ENCODE assay signal across 18 cellular contexts in genomic region chr2:172038604-172039003, GRCh38. TPM values are rescaled to one million over a fixed set of nuclear protein-coding genes. Genes with fewer than 3 reads are reported as not detected.
DNase-seq lines count a peak whose midpoint lies in the region; ATAC-seq, FAIRE-seq and TF ChIP-seq lines count a peak whose summit lies in the region.
"Had no signal": no experiment of that assay in that cellular context is flagged by ENCODE, and none has a peak within 500 bp of the region (broad histone marks: within the 10 kb centered on the region; RNA-seq: fewer than 3 reads in every experiment).

No MANE protein-coding gene starts in this region.

- ATAC-seq in IMR-90 (ENCODE audit: low read depth) (peak; percentile 14; the same call in 1 of the 2 replicates), RWPE2 (ENCODE audit: low read depth) (peak; percentile 96), GM19395 (IDR thresholded peaks at IDR 0.05; ENCODE audit: unreplicated experiment) (no peak)
- ATAC-seq in stimulated activated naive B cell treated with anti-CD40 and anti-IgM and Interleukin-4, amounts not matched to agents 10 μg/mL and 1 μg/mL and 100 μg/mL, for 72 hours (replicated peaks), result no peak
- ATAC-seq: natural killer cell had no signal

- in situ Hi-C loops in IMR-90 (cut with MboI; ENCODE audit: low sequenced_read_pairs), result no loop called here

- no peak overlapping the region for H3K27ac Mint-ChIP-seq in stimulated activated naive B cell treated with anti-CD40 and anti-IgM and Interleukin-4, amounts not matched to agents 10 μg/mL and 1 μg/mL and 100 μg/mL, for 72 hours
- H3K27ac Mint-ChIP-seq: activated T-cell treated with anti-CD3 and anti-CD28 coated beads, Interleukin-2, amount 50 U/mL, for 24 hours; brain; immature natural killer cell; natural killer cell had no signal

- peaks cover 0 to 1% of the 10 kb centered on the region in 2 donors for H3K9me3 Mint-ChIP-seq in stimulated activated naive B cell treated with anti-CD40 and anti-IgM and Interleukin-4, amounts not matched to agents 10 μg/mL and 1 μg/mL and 100 μg/mL, for 72 hours
- H3K9me3 Mint-ChIP-seq: activated T-cell treated with anti-CD3 and anti-CD28 coated beads, Interleukin-2, amount 50 U/mL, for 24 hours; brain; immature natural killer cell; natural killer cell had no signal

- intact Hi-C loops in IMR-90 (cut with micrococcal nuclease), result loop anchor here (5.0 kb wide), 1 partner anchor 44 kb away; no protein-coding TSS in a partner anchor
- intact Hi-C loops in kidney (cut with DNase I), result no loop called here

- H2AK5ac ChIP-seq in IMR-90 (ENCODE audit: low read depth, low read length), result no peak overlapping the region

- H3K27ac ChIP-seq in BLaER1 (no peak overlapping the region), IMR-90 (ENCODE audit: insufficient read depth, low read length) (no peak overlapping the region), RWPE2 (ENCODE audit: poor library complexity, severe bottlenecking) (peak overlapping the region; percentile 46), kidney (ENCODE audit: low read depth in 2 of 2, low read length in 2 of 2) (no peak overlapping the region)
- H3K27ac ChIP-seq: HL-60, VCaP had no signal

- H2BK5ac ChIP-seq in IMR-90 (ENCODE audit: low read depth, low read length, poor library complexity, severe bottlenecking), result no peak overlapping the region

- dilution Hi-C loops in IMR-90 (cut with HindIII; ENCODE audit: low sequenced_read_pairs, unreplicated experiment), result no loop called here

- POLR2A ChIA-PET in IMR-90 (lab: Charles Lee; ENCODE audit: unreplicated experiment), result interaction anchor here (0.6 kb wide), 1 partner anchor 16 kb away, joined by 3 read pairs; no protein-coding TSS in a partner anchor

- H3K14ac ChIP-seq in IMR-90 (replicated peaks; ENCODE audit: low read depth, low read length), result no peak overlapping the region

- no peak overlapping the region for H3K4ac ChIP-seq in IMR-90 (ENCODE audit: low read depth, low read length)

- H3K27me3 Mint-ChIP-seq in stimulated activated naive B cell treated with anti-CD40 and anti-IgM and Interleukin-4, amounts not matched to agents 10 μg/mL and 1 μg/mL and 100 μg/mL, for 72 hours, result no peaks in the 10 kb centered on the region
- H3K27me3 Mint-ChIP-seq: activated T-cell treated with anti-CD3 and anti-CD28 coated beads, Interleukin-2, amount 50 U/mL, for 24 hours had no signal

- no peak overlapping the region for H3K23ac ChIP-seq in IMR-90 (ENCODE audit: low read depth, low read length)

- H3K27me3 ChIP-seq in BLaER1 (no peaks in the 10 kb centered on the region), IMR-90 (ENCODE audit: control insufficient read depth, insufficient read depth, low read length) (no peaks in the 10 kb centered on the region), RWPE2 (ENCODE audit: insufficient read depth, poor library complexity, severe bottlenecking) (no peaks in the 10 kb centered on the region)

- H3K79me1 ChIP-seq in IMR-90 (ENCODE audit: low read depth in 1 of 2, low read length in 2 of 2), result no peaks in the 10 kb centered on the region

- no peak overlapping the region for H2BK20ac ChIP-seq in IMR-90 (ENCODE audit: low read depth, low read length)

- H2BK15ac ChIP-seq in IMR-90 (ENCODE audit: low read depth, low read length), result no peak overlapping the region

- H2AK9ac ChIP-seq in IMR-90 (replicated peaks; ENCODE audit: low read depth, low read length, poor library complexity), result no peak overlapping the region

- TF ChIP-seq POLR2A in IMR-90 (IDR thresholded peaks at IDR 0.05; ENCODE audit: low read depth, low read length), result no peak

- peak overlapping the region; percentile 57; the same call in 1 of the 2 replicates for H3K4me2 ChIP-seq in BLaER1
- no peak overlapping the region for H3K4me2 ChIP-seq in IMR-90 (ENCODE audit: low read depth, low read length)

- H3K18ac ChIP-seq in IMR-90 (ENCODE audit: low read depth, low read length), result no peak overlapping the region

- H3K9ac ChIP-seq in BLaER1 (no peak overlapping the region), IMR-90 (ENCODE audit: low read depth, low read length) (no peak overlapping the region), kidney (ENCODE audit: low read length in 2 of 2) (no peak overlapping the region)

- no peak overlapping the region for H4K8ac ChIP-seq in IMR-90 (ENCODE audit: low read depth in 2 of 2, low read length in 2 of 2)

- peak; percentile 38 for DNase-seq in IMR-90
- no peak for DNase-seq in RWPE2 (ENCODE audit: low spot score)
- DNase-seq in foreskin melanocyte, result peak; percentile 65
- DNase-seq in stimulated activated naive B cell treated with anti-CD40 and anti-IgM and Interleukin-4, amounts not matched to agents 10 μg/mL and 1 μg/mL and 100 μg/mL, for 72 hours, result no peak
- no peak for DNase-seq in kidney
- DNase-seq in NCI-H2227 (lab: John Stamatoyannopoulos, UW; ENCODE audit: unreplicated experiment), result no peak
- DNase-seq: activated T-cell treated with anti-CD3 and anti-CD28 coated beads, Interleukin-2, amount 50 U/mL, for 24 hours; immature natural killer cell; natural killer cell; NCI-H1930; RPMI8226 had no signal

- no peaks in the 10 kb centered on the region for H3K9me1 ChIP-seq in IMR-90 (ENCODE audit: insufficient read depth, low read length)

- H3K4me1 Mint-ChIP-seq in stimulated activated naive B cell treated with anti-CD40 and anti-IgM and Interleukin-4, amounts not matched to agents 10 μg/mL and 1 μg/mL and 100 μg/mL, for 72 hours, result peaks cover 0 to 3% of the 10 kb centered on the region in 2 donors
- H3K4me1 Mint-ChIP-seq: brain, immature natural killer cell, natural killer cell had no signal

- no CpG with 5 or more reads among the region's 2 CpGs for WGBS in IMR-90 (ENCODE audit: extremely low coverage in 2 of 2, insufficient read length in 1 of 2), 2 experiments

- H4K20me1 ChIP-seq in BLaER1, result no peaks in the 10 kb centered on the region
- H4K20me1 ChIP-seq in IMR-90 (ENCODE audit: insufficient read depth, low read length), result no peaks in the 10 kb centered on the region

- no peaks in the 10 kb centered on the region for H3K9me3 ChIP-seq in BLaER1
- H3K9me3 ChIP-seq in IMR-90 (ENCODE audit: control insufficient read depth, insufficient read depth, low read length), result no peaks in the 10 kb centered on the region
- no peaks in the 10 kb centered on the region for H3K9me3 ChIP-seq in RWPE2 (ENCODE audit: severe bottlenecking)
- no peaks in the 10 kb centered on the region for H3K9me3 ChIP-seq in kidney (ENCODE audit: control insufficient read depth in 1 of 2, low read length in 2 of 2)

- H3K36me3 Mint-ChIP-seq in stimulated activated naive B cell treated with anti-CD40 and anti-IgM and Interleukin-4, amounts not matched to agents 10 μg/mL and 1 μg/mL and 100 μg/mL, for 72 hours, result peaks cover 4 to 5% of the 10 kb centered on the region in 2 donors
- H3K36me3 Mint-ChIP-seq: immature natural killer cell, natural killer cell had no signal

- H4K5ac ChIP-seq in IMR-90 (ENCODE audit: low read depth, low read length), result no peak overlapping the region

- H3K36me3 ChIP-seq in BLaER1, result no peaks in the 10 kb centered on the region
- H3K36me3 ChIP-seq in IMR-90 (ENCODE audit: control insufficient read depth, insufficient read depth, low read length), result no peaks in the 10 kb centered on the region
- H3K36me3 ChIP-seq in RWPE2 (ENCODE audit: low read depth), result no peaks in the 10 kb centered on the region
- no peaks in the 10 kb centered on the region for H3K36me3 ChIP-seq in kidney (ENCODE audit: control insufficient read depth in 1 of 2, insufficient read depth in 2 of 2, low read length in 2 of 2)

- no peak for FAIRE-seq in kidney (lab: Jason Lieb, UNC)
- FAIRE-seq: endothelial cell of umbilical vein had no signal

- H3K4me1 ChIP-seq in BLaER1 (peaks cover 28% of the 10 kb centered on the region), IMR-90 (ENCODE audit: control insufficient read depth, insufficient read depth, low read length) (peaks cover 2% of the 10 kb centered on the region; the same call in 1 of the 2 replicates), RWPE2 (ENCODE audit: insufficient read depth, poor library complexity, severe bottlenecking) (peaks cover 16% of the 10 kb centered on the region), kidney (ENCODE audit: control insufficient read depth in 1 of 2, insufficient read depth in 1 of 2, low read depth in 1 of 2, low read length in 2 of 2) (no peaks in the 10 kb centered on the region)

- H2BK120ac ChIP-seq in IMR-90 (ENCODE audit: low read depth, low read length), result no peak overlapping the region

- CTCF ChIA-PET in IMR-90 (lab: Yijun Ruan, JAX), result interaction anchor here (1.0 to 1.9 kb wide), 2 partner anchors 8 to 14 kb away, joined by 3 to 9 read pairs; no protein-coding TSS in a partner anchor

- no peak overlapping the region for H3K4me3 ChIP-seq in BLaER1
- no peak overlapping the region for H3K4me3 ChIP-seq in IMR-90 (ENCODE audit: insufficient read depth, low read depth, low read length)
- H3K4me3 ChIP-seq in RWPE2 (ENCODE audit: severe bottlenecking), result no peak overlapping the region
- no peak overlapping the region for H3K4me3 ChIP-seq in kidney (ENCODE audit: low read length in 2 of 2)
- H3K4me3 ChIP-seq: skin epidermis had no signal

- no peak overlapping the region for H3K4me3 Mint-ChIP-seq in stimulated activated naive B cell treated with anti-CD40 and anti-IgM and Interleukin-4, amounts not matched to agents 10 μg/mL and 1 μg/mL and 100 μg/mL, for 72 hours
- H3K4me3 Mint-ChIP-seq: activated T-cell treated with anti-CD3 and anti-CD28 coated beads, Interleukin-2, amount 50 U/mL, for 24 hours; brain; immature natural killer cell; natural killer cell had no signal

- no peak for TF ChIP-seq RAD21 in IMR-90 (IDR thresholded peaks at IDR 0.05; ENCODE audit: low read length)

- H3K56ac ChIP-seq in IMR-90 (ENCODE audit: extremely low read depth, insufficient read depth, low read length), result no peak overlapping the region

- TF ChIP-seq CTCF in IMR-90 (conservative IDR thresholded peaks at IDR 0.05; ENCODE audit: low read depth, low read length) (no peak), RWPE2 (IDR thresholded peaks at IDR 0.05; ENCODE audit: poor library complexity, severe bottlenecking) (no peak), kidney (IDR thresholded peaks at IDR 0.05; ENCODE audit: borderline replicate concordance, extremely low read depth, insufficient read depth) (no peak)

- H4K91ac ChIP-seq in IMR-90 (ENCODE audit: insufficient read depth, low read depth, low read length), result no peak overlapping the region

- H2AFZ ChIP-seq in IMR-90 (replicated peaks; ENCODE audit: low read length, poor library complexity), result no peak overlapping the region

- BruUV-seq in IMR-90 (replicated peaks; lab: Mats Ljungman, UMichigan), result no TSS peak

RNA-seq across cellular contexts. Expression of gene METAP1D, which starts 38.9 kb away (rescaled TPM):
- 3.4 and 4.2 TPM in 2 replicates for total RNA-seq in IMR-90 (2012; rRNA removed)
- polyA plus RNA-seq in IMR-90 (2012; rRNA removed), result 5.5 TPM in 2 replicates
- polyA plus RNA-seq in IMR-90 (2012; cell fraction: cytosol; rRNA removed), result 1.3 and 2.0 TPM in 2 replicates
- 11.5 and 28.3 TPM in 2 replicates for polyA plus RNA-seq in IMR-90 (2012; cell fraction: nucleus; rRNA removed; ENCODE audit: low replicate concordance)
- total RNA-seq in kidney, result 6.2 TPM
- 4.0 TPM for polyA plus RNA-seq in kidney (ENCODE audit: insufficient read depth, low read depth, low replicate concordance)

RNA-seq across cellular contexts. Expression of gene DLX1, which starts 46.7 kb away (rescaled TPM):
- total RNA-seq in IMR-90 (2012; rRNA removed) (0.36 and 1.1 TPM in 2 replicates), kidney (not detected)
- polyA plus RNA-seq in IMR-90 (2012; rRNA removed) (2.1 and 2.2 TPM in 2 replicates), kidney (ENCODE audit: insufficient read depth, low read depth, low replicate concordance) (not detected)
- polyA plus RNA-seq in IMR-90 (2012; cell fraction: cytosol; rRNA removed), result 0.97 and 1.3 TPM in 2 replicates
- 3.7 and 5.4 TPM in 2 replicates for polyA plus RNA-seq in IMR-90 (2012; cell fraction: nucleus; rRNA removed; ENCODE audit: low replicate concordance)
- total RNA-seq: endothelial cell of umbilical vein, natural killer cell had no signal
- polyA plus RNA-seq: immature natural killer cell had no signal

Comparison
In these comparisons a context has a peak if more than half of its experiments do, and no peak if none do; other contexts are left out.
1. ATAC-seq: peak in IMR-90 (single experiment) and RWPE2 (single experiment); none in stimulated activated naive B cell treated with anti-CD40 and anti-IgM and Interleukin-4, amounts not matched to agents 10 μg/mL and 1 μg/mL and 100 μg/mL, for 72 hours (0 of 2) and GM19395 (single experiment).
2. DNase-seq: peak in IMR-90 (single experiment) and foreskin melanocyte (single experiment); none in RWPE2 (single experiment), stimulated activated naive B cell treated with anti-CD40 and anti-IgM and Interleukin-4, amounts not matched to agents 10 μg/mL and 1 μg/mL and 100 μg/mL, for 72 hours (single experiment), kidney (single experiment) and NCI-H2227 (single experiment).